ENCODE assay signal across 8 cellular contexts in genomic region chr6:12291083-12291784, GRCh38. TPM values are rescaled to one million over a fixed set of nuclear protein-coding genes. Genes with fewer than 3 reads are reported as not detected.
A peak's percentile ranks its signal among the peaks of the same experiment; 100 is the strongest.
DNase-seq lines count a peak whose midpoint lies in the region; TF ChIP-seq lines count a peak whose summit lies in the region.

No MANE protein-coding gene starts in this region.

- no peak for DNase-seq in HFF-Myc (ENCODE audit: extremely low read depth, low read depth)
- DNase-seq in astrocyte of the spinal cord (ENCODE audit: low read depth, low spot score) = no peak
- DNase-seq in kidney epithelial cell (ENCODE audit: low read depth) = no peak
- no peak for DNase-seq in DMS53 (lab: John Stamatoyannopoulos, UW)
- DNase-seq in COLO668 (lab: John Stamatoyannopoulos, UW; ENCODE audit: unreplicated experiment) = no peak
- no peak for DNase-seq in superior temporal gyrus (ENCODE audit: extremely low spot score)
- DNase-seq in NCI-H2171 (lab: John Stamatoyannopoulos, UW) = no peak

- no peaks in the 10 kb centered on the region for H3K27me3 ChIP-seq in kidney epithelial cell (ENCODE audit: control insufficient read depth, insufficient read depth, low read length)
- peaks cover 4 to 12% (median 11%) of the 10 kb centered on the region in 5 donors for H3K27me3 ChIP-seq in subcutaneous abdominal adipose tissue (ENCODE audit: control insufficient read depth in 5 of 5, insufficient read depth in 4 of 5, low read length in 5 of 5)

- H3K9ac ChIP-seq in subcutaneous abdominal adipose tissue (ENCODE audit: low read length in 5 of 5) = peak overlapping the region in 1 of 5 donors; percentile 68

- TF ChIP-seq CTCF in HFF-Myc (IDR thresholded peaks at IDR 0.05; ENCODE audit: low read depth, low read length, missing control alignments) (no peak), astrocyte of the spinal cord (IDR thresholded peaks at IDR 0.05; ENCODE audit: low read depth, low read length) (no peak), kidney epithelial cell (IDR thresholded peaks at IDR 0.05; ENCODE audit: insufficient read depth, low read length, poor library complexity, severe bottlenecking) (no peak)

- H3K36me3 ChIP-seq in kidney epithelial cell (ENCODE audit: control insufficient read depth, insufficient read depth, low read length) (peaks cover 2% of the 10 kb centered on the region), subcutaneous abdominal adipose tissue (ENCODE audit: control insufficient read depth in 5 of 5, insufficient read depth in 5 of 5, low read length in 5 of 5) (peaks cover 0 to 2% (median 0%) of the 10 kb centered on the region in 5 donors)

- H3K9me3 ChIP-seq in subcutaneous abdominal adipose tissue (ENCODE audit: control insufficient read depth in 5 of 5, low read length in 5 of 5) = no peaks in the 10 kb centered on the region

- peaks cover 0 to 58% (median 29%) of the 10 kb centered on the region in 5 donors for H3K4me1 ChIP-seq in subcutaneous abdominal adipose tissue (ENCODE audit: control insufficient read depth in 5 of 5, insufficient read depth in 5 of 5, low read length in 5 of 5)

- H3K27ac ChIP-seq in subcutaneous abdominal adipose tissue (ENCODE audit: low read depth, low read length) = no peak overlapping the region

- in situ Hi-C loops in astrocyte of the spinal cord (cut with HindIII; ENCODE audit: low sequenced_read_pairs) = no loop called here

- H3K4me3 ChIP-seq in HFF-Myc (replicated peaks; ENCODE audit: low read depth, low read length) = peak overlapping the region; percentile 55
- peak overlapping the region; percentile 58 for H3K4me3 ChIP-seq in astrocyte of the spinal cord (ENCODE audit: low read depth, low read length)
- peak overlapping the region; percentile 62 for H3K4me3 ChIP-seq in kidney epithelial cell (ENCODE audit: low read depth, low read length)
- peak overlapping the region in 4 of 5 donors; percentile 51 to 74 (median 67) for H3K4me3 ChIP-seq in subcutaneous abdominal adipose tissue (ENCODE audit: low read depth in 1 of 5, low read length in 5 of 5)

RNA-seq across cellular contexts. Expression of gene EDN1, which starts 1.1 kb away (rescaled TPM):
- total RNA-seq in kidney epithelial cell = 53.3 and 59.8 TPM in 2 replicates
